In genomic region chr19:18291590-18292459, GRCh38 we compare ENCODE assay signal across 1 cellular context.
TF ChIP-seq lines count a peak whose summit lies in the region.

No MANE protein-coding gene starts in this region.

TF ChIP-seq in K562, 482 proteins besides CTCF, POLR2A, EP300 and RAD21 (continued from another document and continues in another):
- TF ChIP-seq DLX4 (CRISPR knock-in tag; IDR thresholded peaks at IDR 0.05) (no peak), ZNF592 (IDR thresholded peaks at IDR 0.05) (peak; percentile 62), ZFP91 (CRISPR knock-in tag; IDR thresholded peaks at IDR 0.05) (0 out of 2 replicates have a peak, but pooled peaks have one; percentile 19), ZNF436 (CRISPR knock-in tag; IDR thresholded peaks at IDR 0.05) (no peak), RBFOX2 (IDR thresholded peaks at IDR 0.05; ENCODE audit: low read depth, low read length) (peak; percentile 91), TEAD2 (tag; IDR thresholded peaks at IDR 0.05) (peak; percentile 93), MAFK (IDR thresholded peaks at IDR 0.05; ENCODE audit: low read length) (no peak), ZNF561 (CRISPR knock-in tag; conservative IDR thresholded peaks at IDR 0.05) (0 out of 2 replicates have a peak, but pooled peaks have one; percentile 5), NKRF (IDR thresholded peaks at IDR 0.05; ENCODE audit: borderline replicate concordance) (peak; percentile 54), REST (CRISPR knock-in tag; IDR thresholded peaks at IDR 0.05; ENCODE audit: low read depth) (no peak), SLC30A9 (CRISPR knock-in tag; IDR thresholded peaks at IDR 0.05) (no peak), ZNF311 (CRISPR knock-in tag; IDR thresholded peaks at IDR 0.05) (no peak; the same call in 1 of the 2 replicates), GABPB2 (CRISPR knock-in tag; conservative IDR thresholded peaks at IDR 0.05) (peak; percentile 41; the same call in 1 of the 2 replicates), ZBTB49 (CRISPR knock-in tag; IDR thresholded peaks at IDR 0.05; ENCODE audit: borderline replicate concordance) (peak; percentile 89), ZBTB12 (CRISPR knock-in tag; IDR thresholded peaks at IDR 0.05) (peak; percentile 60; the same call in 1 of the 2 replicates), AFF1 (IDR thresholded peaks at IDR 0.05; ENCODE audit: low read depth in 1 of 2, partially characterized antibody in 2 of 2) (peak; percentile 46 to 74), MTA3 (IDR thresholded peaks at IDR 0.05; ENCODE audit: borderline replicate concordance) (peak; percentile 82; the same call in 1 of the 2 replicates), ZEB2 (IDR thresholded peaks at IDR 0.05) (peak; percentile 21; the same call in 1 of the 2 replicates), BCOR (IDR thresholded peaks at IDR 0.05) (peak; percentile 59), SNIP1 (IDR thresholded peaks at IDR 0.05; ENCODE audit: low read depth) (no peak), ZNF175 (CRISPR knock-in tag; IDR thresholded peaks at IDR 0.05; ENCODE audit: low read depth) (0 out of 2 replicates have a peak, but pooled peaks have one; percentile 20), MXI1 (IDR thresholded peaks at IDR 0.05; ENCODE audit: low read depth, low read length) (no peak), TBP (optimal IDR thresholded peaks at IDR 0.05; ENCODE audit: low read depth, low read length) (peak; percentile 44), JUND (IDR thresholded peaks at IDR 0.05; ENCODE audit: borderline replicate concordance, low read depth, low read length) (peak; percentile 26), JUND (tag; IDR thresholded peaks at IDR 0.05; ENCODE audit: borderline replicate concordance, low read depth, low read length) (no peak), MCM7 (IDR thresholded peaks at IDR 0.05) (no peak; a peak in 1 of 4 replicates), RNF2 (IDR thresholded peaks at IDR 0.05) (peak; percentile 56; the same call in 1 of the 2 replicates), HNRNPL (IDR thresholded peaks at IDR 0.05; ENCODE audit: low read depth, low read length) (peak; percentile 75; the same call in 1 of the 2 replicates), ZMIZ1 (IDR thresholded peaks at IDR 0.05; ENCODE audit: low read depth in 2 of 2, low read length in 2 of 2) (no peak; a peak in 1 of 4 replicates), SRSF9 (IDR thresholded peaks at IDR 0.05; ENCODE audit: borderline replicate concordance, low read depth, low read length) (no peak), ZZZ3 (IDR thresholded peaks at IDR 0.05) (no peak), BRCA1 (IDR thresholded peaks at IDR 0.05) (no peak), BRCA1 (CRISPR knock-in tag; IDR thresholded peaks at IDR 0.05) (no peak)
